ENCODE assay signal across 9 cellular contexts in the genomic region with DNA sequence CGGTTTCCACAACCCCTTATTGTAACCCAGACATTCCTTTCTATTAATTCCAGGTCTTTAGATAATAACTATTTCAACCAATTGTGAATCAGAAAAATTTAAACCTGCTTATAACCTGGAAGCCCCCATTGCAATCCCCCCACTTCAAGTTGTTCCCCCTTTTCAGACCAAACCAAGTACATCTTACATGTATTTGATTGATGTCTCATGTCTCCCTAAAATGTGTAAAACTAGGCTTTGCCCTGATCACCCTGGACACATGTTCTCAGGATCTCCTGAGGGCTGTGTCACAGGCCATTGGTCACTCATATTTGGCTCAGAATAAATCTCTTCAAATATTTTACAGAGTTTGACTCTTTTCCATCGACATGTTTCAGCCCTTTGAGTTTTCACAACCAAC. TPM values are rescaled to one million over a fixed set of nuclear protein-coding genes. Genes with fewer than 3 reads are reported as not detected.
DNase-seq lines count a peak whose midpoint lies in the region; ATAC-seq, FAIRE-seq and TF ChIP-seq lines count a peak whose summit lies in the region.
"Not testable (repeated sequence)": the region's sequence is repeated elsewhere in the genome, so short reads cannot be mapped to it uniquely, and the experiment has no call there.
"Had no signal": no experiment of that assay in that cellular context is flagged by ENCODE, and none has a peak within 500 bp of the region (broad histone marks: within the 10 kb centered on the region; RNA-seq: fewer than 3 reads in every experiment).

No MANE protein-coding gene starts in this region.

- H3K9me1 ChIP-seq in keratinocyte (ENCODE audit: control insufficient read depth, extremely low read depth, insufficient read depth, low read length) = not testable (repeated sequence)

- peaks cover 13% of the 10 kb centered on the region for H3K79me2 ChIP-seq in GM12878 (ENCODE audit: control insufficient read depth, insufficient read depth, low read length)
- not testable (repeated sequence) for H3K79me2 ChIP-seq in keratinocyte (ENCODE audit: control insufficient read depth, insufficient read depth, low read length)

- TF ChIP-seq POLR2A in GM12878 (IDR thresholded peaks at IDR 0.05; ENCODE audit: low read depth, low read length) = 0 out of 2 replicates have a peak, but pooled peaks have one; percentile 8

- H3K9me3 ChIP-seq in CD4-positive, alpha-beta memory T cell (ENCODE audit: control insufficient read depth in 1 of 2, low read length in 2 of 2); T-helper 17 cell (ENCODE audit: control insufficient read depth, low read length, poor library complexity, severe bottlenecking); GM12878 (replicated peaks; ENCODE audit: control insufficient read depth, insufficient read depth, low read length); keratinocyte (ENCODE audit: control insufficient read depth, low read depth, low read length); upper lobe of right lung: not testable (repeated sequence)

- H3K4me3 ChIP-seq in CD4-positive, alpha-beta memory T cell (ENCODE audit: low read length in 2 of 2) = peak overlapping the region in 1 of 2 donors; percentile 8
- H3K4me3 ChIP-seq in GM12878 = peak overlapping the region; percentile 33; the same call in 1 of the 2 replicates
- H3K4me3 ChIP-seq in keratinocyte (ENCODE audit: control insufficient read depth in 2 of 3, extremely low read depth in 1 of 3, insufficient read depth in 2 of 3, low read depth in 1 of 3, low read length in 3 of 3); upper lobe of right lung: not testable (repeated sequence)

- not testable (repeated sequence) for H3K27me3 ChIP-seq in CD4-positive, alpha-beta memory T cell (ENCODE audit: insufficient read depth, low read length); GM12878 (replicated peaks in 1 of 2; ENCODE audit: control insufficient read depth in 2 of 2, insufficient read depth in 2 of 2, low read length in 1 of 2); keratinocyte (ENCODE audit: control insufficient read depth, extremely low read depth, insufficient read depth, low read length); upper lobe of right lung

- H2AFZ ChIP-seq in GM12878 (ENCODE audit: control insufficient read depth, low read depth, low read length); keratinocyte (ENCODE audit: control insufficient read depth, low read length): not testable (repeated sequence)

- not testable (repeated sequence) for TF ChIP-seq EP300 in GM12878 (IDR thresholded peaks at IDR 0.05; ENCODE audit: borderline replicate concordance in 1 of 2, control insufficient read depth in 1 of 2, low read depth in 2 of 2, low read length in 2 of 2)

- intact Hi-C loops in CD4-positive, alpha-beta memory T cell (cut with micrococcal nuclease) = loop anchor here (10.0 kb wide), 1 partner anchor 250 kb away; the partner anchor contains the start of gene LRIF1
- intact Hi-C loops in GM12878 (cut with micrococcal nuclease; ENCODE audit: unreplicated experiment) = loop anchor here (5.0 kb wide), 1 partner anchor 343 kb away; the partner anchor contains the start of gene CD53
- intact Hi-C loops in upper lobe of right lung (cut with DNase I) = not testable (repeated sequence)

- CTCF ChIA-PET in CD4-positive, alpha-beta memory T cell (lab: Charles Lee; ENCODE audit: partially characterized antibody) = interaction anchor here (0.5 to 17.0 kb wide), 10 partner anchors 8 to 292 kb away, joined by 3 to 623 read pairs (median 4); partner anchors contain the start of genes ATP5PB, DENND2D and WDR77
- CTCF ChIA-PET in GM12878 (lab: Yijun Ruan, JAX) = interaction anchor here (0.9 to 8.9 kb wide), 8 partner anchors 8 to 378 kb away, joined by 3 to 239 read pairs (median 6); partner anchors contain the start of gene DENND2D

- dilution Hi-C loops in keratinocyte (cut with MboI; ENCODE audit: extremely low pct_ligation_motif_present, low sequenced_read_pairs) = not testable (repeated sequence)

- not testable (repeated sequence) for H3K36me3 ChIP-seq in CD4-positive, alpha-beta memory T cell (ENCODE audit: insufficient read depth, low read length); GM12878 (ENCODE audit: control insufficient read depth in 2 of 2, insufficient read depth in 2 of 2, low read length in 1 of 2); keratinocyte (ENCODE audit: control insufficient read depth in 2 of 2, extremely low read depth in 1 of 2, insufficient read depth in 2 of 2, low read length in 2 of 2); upper lobe of right lung

- SMC1A ChIA-PET in GM12878 (lab: Charles Lee; ENCODE audit: uncharacterized antibody, unreplicated experiment) = interaction anchor here (0.8 to 12.4 kb wide), 19 partner anchors 7 to 387 kb away, joined by 3 to 284 read pairs (median 8); partner anchors contain the start of genes CEPT1, DENND2D and DRAM2

- not testable (repeated sequence) for TF ChIP-seq RAD21 in GM12878 (IDR thresholded peaks at IDR 0.05; ENCODE audit: insufficient read depth, low read depth, low read length)

- peak overlapping the region; percentile 87 to 100 (median 97) for H3K27ac Mint-ChIP-seq in CD4-positive, alpha-beta memory T cell
- H3K27ac Mint-ChIP-seq in IgD-negative memory B cell (peak overlapping the region; percentile 97 to 98 (median 98)), T-helper 17 cell (peak overlapping the region; percentile 89), progenitor cell of endocrine pancreas (peak overlapping the region; percentile 90)

- peaks cover 78 to 90% (median 84%) of the 10 kb centered on the region in 4 donors for H3K4me1 Mint-ChIP-seq in CD4-positive, alpha-beta memory T cell
- H3K4me1 Mint-ChIP-seq in IgD-negative memory B cell (peaks cover 65 to 83% (median 68%) of the 10 kb centered on the region in 3 donors), T-helper 17 cell (peaks cover 69% of the 10 kb centered on the region), progenitor cell of endocrine pancreas (ENCODE audit: low read depth) (peaks cover 39% of the 10 kb centered on the region)
- H3K4me1 Mint-ChIP-seq in activated T-cell treated with anti-CD3 and anti-CD28 coated beads, Interleukin-2, amount 50 U/mL, for 4 hours (ENCODE audit: low read depth) = peaks cover 88% of the 10 kb centered on the region

- not testable (repeated sequence) for H3K9me3 Mint-ChIP-seq in CD4-positive, alpha-beta memory T cell; IgD-negative memory B cell; activated T-cell treated with anti-CD3 and anti-CD28 coated beads, Interleukin-2, amount 50 U/mL, for 4 hours; progenitor cell of endocrine pancreas (ENCODE audit: low read depth)

- H3K27me3 Mint-ChIP-seq in CD4-positive, alpha-beta memory T cell; IgD-negative memory B cell; T-helper 17 cell; activated T-cell treated with anti-CD3 and anti-CD28 coated beads, Interleukin-2, amount 50 U/mL, for 4 hours (ENCODE audit: low read depth); progenitor cell of endocrine pancreas: not testable (repeated sequence)

- not testable (repeated sequence) for DNase-seq in CD4-positive, alpha-beta memory T cell; T-helper 17 cell; activated T-cell treated with anti-CD3 and anti-CD28 coated beads, Interleukin-2, amount 50 U/mL, for 4 hours; GM12878 (ENCODE audit: low read depth, low spot score); keratinocyte (ENCODE audit: low read depth, low spot score); progenitor cell of endocrine pancreas (ENCODE audit: low spot score, unreplicated experiment); upper lobe of right lung

- TSS peak; percentile 91 for BruUV-seq in GM12878 (replicated peaks; lab: Mats Ljungman, UMichigan)

- H3K4me2 ChIP-seq in GM12878 (ENCODE audit: control insufficient read depth, insufficient read depth) (peak overlapping the region; percentile 68), keratinocyte (ENCODE audit: control insufficient read depth, extremely low read depth, insufficient read depth, low read depth, low read length) (peak overlapping the region; percentile 27)

- in situ Hi-C loops in GM12878 (cut with MboI) = not testable (repeated sequence)

- peak overlapping the region; percentile 46 to 87 (median 76) for H3K4me3 Mint-ChIP-seq in CD4-positive, alpha-beta memory T cell
- peak overlapping the region in 3 of 4 donors; percentile 72 to 92 (median 85) for H3K4me3 Mint-ChIP-seq in IgD-negative memory B cell
- H3K4me3 Mint-ChIP-seq in T-helper 17 cell = peak overlapping the region; percentile 70
- H3K4me3 Mint-ChIP-seq in activated T-cell treated with anti-CD3 and anti-CD28 coated beads, Interleukin-2, amount 50 U/mL, for 4 hours = peak overlapping the region; percentile 64
- H3K4me3 Mint-ChIP-seq in progenitor cell of endocrine pancreas (ENCODE audit: low read depth) = not testable (repeated sequence)

- peak overlapping the region; percentile 48 for H3K27ac ChIP-seq in CD4-positive, alpha-beta memory T cell (ENCODE audit: low read depth, low read length)
- H3K27ac ChIP-seq in GM12878 (ENCODE audit: control insufficient read depth, insufficient read depth) = peak overlapping the region; percentile 100
- peak overlapping the region; percentile 52 for H3K27ac ChIP-seq in keratinocyte (ENCODE audit: control insufficient read depth, insufficient read depth, low read length)
- H3K27ac ChIP-seq in upper lobe of right lung = peak overlapping the region; percentile 37

- peaks cover 0 to 13% of the 10 kb centered on the region in 2 donors for H3K36me3 Mint-ChIP-seq in CD4-positive, alpha-beta memory T cell
- not testable (repeated sequence) for H3K36me3 Mint-ChIP-seq in IgD-negative memory B cell; T-helper 17 cell (ENCODE audit: low read depth); activated T-cell treated with anti-CD3 and anti-CD28 coated beads, Interleukin-2, amount 50 U/mL, for 4 hours (ENCODE audit: insufficient read depth); progenitor cell of endocrine pancreas (ENCODE audit: insufficient read depth)

- H4K20me1 ChIP-seq in GM12878 (ENCODE audit: control insufficient read depth, insufficient read depth); keratinocyte (ENCODE audit: control insufficient read depth, extremely low read depth, insufficient read depth, low read length): not testable (repeated sequence)

- peaks cover 87% of the 10 kb centered on the region for H3K4me1 ChIP-seq in CD4-positive, alpha-beta memory T cell (ENCODE audit: insufficient read depth, low read length)
- peaks cover 70% of the 10 kb centered on the region for H3K4me1 ChIP-seq in GM12878 (ENCODE audit: control insufficient read depth, insufficient read depth, low read length)
- peaks cover 24% of the 10 kb centered on the region for H3K4me1 ChIP-seq in keratinocyte (ENCODE audit: control insufficient read depth, extremely low read depth, insufficient read depth, low read length)
- peaks cover 26% of the 10 kb centered on the region for H3K4me1 ChIP-seq in upper lobe of right lung

- RAD21 ChIA-PET in GM12878 (lab: Charles Lee; ENCODE audit: unreplicated experiment) = interaction anchor here (1.0 to 9.9 kb wide), 17 partner anchors 9 to 383 kb away, joined by 3 to 542 read pairs (median 5); partner anchors contain the start of genes CD53, CEPT1, DENND2D and DRAM2

- not testable (repeated sequence) for TF ChIP-seq CTCF in GM12878 (IDR thresholded peaks at IDR 0.05 in 2 of 3, conservative IDR thresholded peaks at IDR 0.05 in 1 of 3; ENCODE audit: control insufficient read depth in 2 of 3, extremely low read depth in 1 of 3, insufficient read depth in 1 of 3, low read depth in 3 of 3, low read length in 3 of 3); keratinocyte (optimal IDR thresholded peaks at IDR 0.05 in 1 of 3, IDR thresholded peaks at IDR 0.05 in 1 of 3, conservative IDR thresholded peaks at IDR 0.05 in 1 of 3; ENCODE audit: extremely low read depth in 1 of 3, insufficient read depth in 2 of 3, low read length in 3 of 3); progenitor cell of endocrine pancreas (IDR thresholded peaks at IDR 0.05; ENCODE audit: unreplicated experiment); upper lobe of right lung (IDR thresholded peaks at IDR 0.05)

- not testable (repeated sequence) for FAIRE-seq in GM12878 (lab: Jason Lieb, UNC); keratinocyte (lab: Jason Lieb, UNC)

- H3K9ac ChIP-seq in GM12878 (ENCODE audit: control insufficient read depth, insufficient read depth, low read length) = peak overlapping the region; percentile 88
- not testable (repeated sequence) for H3K9ac ChIP-seq in keratinocyte (ENCODE audit: control insufficient read depth, extremely low read depth, insufficient read depth, low read length)

- 0% methylated on average over 2 of the region's 2 CpGs for WGBS in GM12878 (ENCODE audit: insufficient coverage, insufficient replicate concordance, low lambda C conversion rate, missing lambda C conversion rate)

- not testable (repeated sequence) for ATAC-seq in T-helper 17 cell; activated T-cell treated with anti-CD3 and anti-CD28 coated beads, Interleukin-2, amount 50 U/mL, for 4 hours; GM12878; upper lobe of right lung

- POLR2A ChIA-PET in CD4-positive, alpha-beta memory T cell (lab: Charles Lee; ENCODE audit: partially characterized antibody) = interaction anchor here (0.6 to 18.7 kb wide), 19 partner anchors 11 to 545 kb away, joined by 3 to 1434 read pairs (median 6); partner anchors contain the start of genes ATP5PB, CEPT1, CHI3L2 and DENND2D
- POLR2A ChIA-PET in GM12878 (lab: Charles Lee) = interaction anchor here (0.6 to 8.8 kb wide), 12 partner anchors 8 to 1930 kb away, joined by 3 to 371 read pairs (median 6); partner anchors contain the start of gene DENND2D

RNA-seq across cellular contexts. Expression of gene CHI3L2, which starts 12.2 kb away (rescaled TPM):
- 1 to 10 TPM; 1.7 to 1.9 TPM for total RNA-seq in CD4-positive, alpha-beta memory T cell
- 10 to 100 TPM; 15.6 to 18.2 TPM for polyA plus RNA-seq in CD4-positive, alpha-beta memory T cell
- polyA plus RNA-seq in IgD-negative memory B cell (14.4 TPM), GM12878 (2011; rRNA removed) (508 and 715 TPM in 2 replicates), GM12878 (2014; fragmentation: Illumina TruSeq; extraction: Trizol) (124 and 170 TPM in 2 replicates), GM12878 (2014; fragmentation: Nextera tagmentation; extraction: Ambion mirVana) (100 to 1,000 TPM; 151 to 216 TPM), GM12878 (2014; rRNA removed) (73.5 and 105 TPM in 2 replicates), GM12878 (2016; fragmentation: Nextera tagmentation; extraction: Ambion mirVana) (10 to 100 TPM; 37.1 to 39.3 TPM), keratinocyte (1.0 to 2.5 TPM (median 2.4 TPM) in 3 replicates)
- total RNA-seq in T-helper 17 cell (1 to 10 TPM; 8.1 to 9.1 TPM), GM12878 (2014; rRNA removed) (92.1 and 115 TPM in 2 replicates), GM12878 (2014; rRNA removed; fragmentation: Illumina TruSeq; extraction: Trizol) (88.8 and 105 TPM in 2 replicates), GM12878 (2021) (72.1 and 95.0 TPM in 2 replicates), progenitor cell of endocrine pancreas (not detected in 2 replicates), upper lobe of right lung (50.3 TPM)
- total RNA-seq in activated T-cell treated with anti-CD3 and anti-CD28 coated beads, Interleukin-2, amount 50 U/mL, for 4 hours = 1 to 10 TPM; 1.2 to 2.3 (median 1.8) TPM
- 87.3 and 102 TPM in 2 replicates for total RNA-seq in GM12878 (2013; cell fraction: nucleolus; rRNA removed)
- polyA plus RNA-seq in GM12878 (2011; ENCODE audit: low read depth) = 120 TPM
- polyA plus RNA-seq in GM12878 (2011; cell fraction: cytosol; rRNA removed) = 197 and 261 TPM in 2 replicates
- polyA plus RNA-seq in GM12878 (2011; cell fraction: nucleus; rRNA removed) = 117 and 171 TPM in 2 replicates
- polyA plus RNA-seq in GM12878 (2012) = 69.1 and 111 TPM in 2 replicates
- 176 and 187 TPM in 2 replicates for polyA minus RNA-seq in GM12878 (2011; rRNA and poly(A)+ RNA removed)
- polyA minus RNA-seq in GM12878 (2011; cell fraction: cytosol; rRNA and poly(A)+ RNA removed) = 36.6 and 47.4 TPM in 2 replicates
- polyA minus RNA-seq in GM12878 (2011; cell fraction: nucleus; rRNA and poly(A)+ RNA removed) = 123 and 150 TPM in 2 replicates
- 1.1 TPM for polyA plus RNA-seq in keratinocyte (2011; ENCODE audit: low read depth)
- 2.7 and 3.9 TPM in 2 replicates for polyA plus RNA-seq in keratinocyte (2011; cell fraction: cytosol; rRNA removed)
- 2.4 and 2.7 TPM in 2 replicates for polyA plus RNA-seq in keratinocyte (2011; cell fraction: nucleus; rRNA removed)
- polyA plus RNA-seq in keratinocyte (2012; ENCODE audit: low replicate concordance) = 1.2 and 3.2 TPM in 2 replicates
- 0.89 to 1.1 TPM in 2 of 3 replicates, not detected in the other for polyA minus RNA-seq in keratinocyte
- polyA minus RNA-seq in keratinocyte (2011; cell fraction: cytosol; rRNA and poly(A)+ RNA removed) = not detected
- 0.63 and 2.6 TPM in 2 replicates for polyA minus RNA-seq in keratinocyte (2011; cell fraction: nucleus; rRNA and poly(A)+ RNA removed)
- total RNA-seq: H9 had no signal

RNA-seq across cellular contexts. Expression of gene DENND2D, which starts 14.8 kb away (rescaled TPM):
- 100 to 1,000 TPM; 284 TPM for total RNA-seq in CD4-positive, alpha-beta memory T cell
- polyA plus RNA-seq in CD4-positive, alpha-beta memory T cell = 100 to 1,000 TPM; 125 to 221 TPM
- polyA plus RNA-seq in IgD-negative memory B cell = 107 TPM
- 100 to 1,000 TPM in 1 of 2 donors, 10 to 100 TPM in 1; 62.4 to 126 TPM for total RNA-seq in T-helper 17 cell
- total RNA-seq in activated T-cell treated with anti-CD3 and anti-CD28 coated beads, Interleukin-2, amount 50 U/mL, for 4 hours = 100 to 1,000 TPM; 127 to 158 (median 134) TPM
- total RNA-seq in GM12878 (2013; cell fraction: nucleolus; rRNA removed) = 483 and 497 TPM in 2 replicates
- total RNA-seq in GM12878 (2014; rRNA removed) = 164 and 170 TPM in 2 replicates
- total RNA-seq in GM12878 (2014; rRNA removed; fragmentation: Illumina TruSeq; extraction: Trizol) = 187 and 196 TPM in 2 replicates
- 164 and 166 TPM in 2 replicates for total RNA-seq in GM12878 (2021)
- 73.7 TPM for polyA plus RNA-seq in GM12878 (2011; ENCODE audit: low read depth)
- polyA plus RNA-seq in GM12878 (2011; rRNA removed) = 299 and 375 TPM in 2 replicates
- 278 and 313 TPM in 2 replicates for polyA plus RNA-seq in GM12878 (2011; cell fraction: cytosol; rRNA removed)
- polyA plus RNA-seq in GM12878 (2011; cell fraction: nucleus; rRNA removed) = 458 and 613 TPM in 2 replicates
- polyA plus RNA-seq in GM12878 (2012) = 75.3 and 147 TPM in 2 replicates
- 193 and 221 TPM in 2 replicates for polyA plus RNA-seq in GM12878 (2014; fragmentation: Illumina TruSeq; extraction: Trizol)
- polyA plus RNA-seq in GM12878 (2014; fragmentation: Nextera tagmentation; extraction: Ambion mirVana) = 100 to 1,000 TPM; 149 to 200 TPM
- 149 and 157 TPM in 2 replicates for polyA plus RNA-seq in GM12878 (2014; rRNA removed)
- polyA plus RNA-seq in GM12878 (2016; fragmentation: Nextera tagmentation; extraction: Ambion mirVana) = 100 to 1,000 TPM; 162 to 179 TPM
- polyA minus RNA-seq in GM12878 (2011; rRNA and poly(A)+ RNA removed) = 404 and 526 TPM in 2 replicates
- 128 and 168 TPM in 2 replicates for polyA minus RNA-seq in GM12878 (2011; cell fraction: cytosol; rRNA and poly(A)+ RNA removed)
- 708 and 882 TPM in 2 replicates for polyA minus RNA-seq in GM12878 (2011; cell fraction: nucleus; rRNA and poly(A)+ RNA removed)
- 5.3 to 8.9 TPM (median 7.8 TPM) in 3 replicates for polyA plus RNA-seq in keratinocyte
- 15.2 TPM for polyA plus RNA-seq in keratinocyte (2011; ENCODE audit: low read depth)
- polyA plus RNA-seq in keratinocyte (2011; cell fraction: cytosol; rRNA removed) = 6.5 and 10.1 TPM in 2 replicates
- 5.8 and 8.6 TPM in 2 replicates for polyA plus RNA-seq in keratinocyte (2011; cell fraction: nucleus; rRNA removed)
- 4.9 and 20.1 TPM in 2 replicates for polyA plus RNA-seq in keratinocyte (2012; ENCODE audit: low replicate concordance)
- polyA minus RNA-seq in keratinocyte = 5.1 to 8.4 TPM (median 7.4 TPM) in 3 replicates
- 4.2 TPM for polyA minus RNA-seq in keratinocyte (2011; cell fraction: cytosol; rRNA and poly(A)+ RNA removed)
- polyA minus RNA-seq in keratinocyte (2011; cell fraction: nucleus; rRNA and poly(A)+ RNA removed) = 2.5 and 4.0 TPM in 2 replicates
- total RNA-seq in progenitor cell of endocrine pancreas = 2.6 and 3.0 TPM in 2 replicates
- 78.2 TPM for total RNA-seq in upper lobe of right lung

Comparison
In these comparisons a context has a peak if more than half of its experiments do, and no peak if none do; other contexts are left out.
1. H3K27ac ChIP-seq: peak in every context shown above with its lines; median percentile 100 in GM12878; 52 in keratinocyte; 48 in CD4-positive, alpha-beta memory T cell; 37 in upper lobe of right lung.
2. RNA of gene DENND2D, which starts 14.8 kb away (total RNA-seq): 284 TPM in CD4-positive, alpha-beta memory T cell, 164 to 497 TPM in GM12878, 127 to 158 TPM in activated T-cell treated with anti-CD3 and anti-CD28 coated beads, Interleukin-2, amount 50 U/mL, for 4 hours, 62.4 to 126 TPM in T-helper 17 cell and 78.2 TPM in upper lobe of right lung (single experiment); 2.6 to 3.0 TPM in progenitor cell of endocrine pancreas; every median in the first group is over 10 times any median in the second.
3. Peak in every context shown above with its lines, with median percentiles within 50 percentile points of each other: H3K27ac Mint-ChIP-seq.